In the genomic region with DNA sequence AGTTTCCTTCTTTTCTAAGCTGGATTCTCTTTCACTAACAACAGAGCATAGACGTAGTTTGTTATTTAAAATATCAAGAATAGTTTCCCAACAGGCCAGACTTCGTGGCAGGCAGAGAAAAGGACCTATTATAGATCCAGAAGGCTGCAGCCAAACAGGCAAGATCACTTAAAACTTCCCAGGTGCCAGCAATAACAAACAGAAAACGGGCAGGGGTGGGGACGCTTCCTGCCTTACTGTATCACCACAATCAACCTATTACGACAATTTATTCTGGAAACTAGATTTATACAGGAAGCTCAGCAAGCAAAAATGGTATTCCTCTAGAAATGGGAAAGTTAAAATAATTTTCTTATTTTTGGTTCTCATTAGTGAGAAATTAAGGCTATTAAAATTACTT, we compare ENCODE assay signal across 14 cellular contexts. TPM values are rescaled to one million over a fixed set of nuclear protein-coding genes. Genes with fewer than 3 reads are reported as not detected.
A peak's percentile ranks its signal among the peaks of the same experiment; 100 is the strongest.
DNase-seq lines count a peak whose midpoint lies in the region; ATAC-seq, FAIRE-seq and TF ChIP-seq lines count a peak whose summit lies in the region.
"Had no signal": no experiment of that assay in that cellular context is flagged by ENCODE, and none has a peak within 500 bp of the region (broad histone marks: within the 10 kb centered on the region; RNA-seq: fewer than 3 reads in every experiment).

No MANE protein-coding gene starts in this region.

- peaks cover 54% of the 10 kb centered on the region for H3K4me1 Mint-ChIP-seq in chondrocyte (ENCODE audit: low read depth)

- H3K9me3 Mint-ChIP-seq in chondrocyte (ENCODE audit: low read depth), result no peaks in the 10 kb centered on the region
- H3K9me3 Mint-ChIP-seq: dendritic cell treated with granulocyte-macrophage colony-stimulating factor and Interleukin-4, amounts not matched to agents 40 ng/mL and 50 ng/mL, for 4 days had no signal

- no peak overlapping the region for H3K4me2 ChIP-seq in HepG2 (ENCODE audit: low read depth, low read length)

- 12% methylated on average over 4 of the region's 5 CpGs for WGBS in right lobe of liver (ENCODE audit: insufficient coverage, low coverage, low lambda C conversion rate, missing lambda C conversion rate)
- WGBS in HepG2 (ENCODE audit: low lambda C conversion rate), result 68% methylated on average over 5 of the region's 5 CpGs

- H3K9ac ChIP-seq in HepG2 (ENCODE audit: insufficient read depth, low read depth, low read length), result no peak overlapping the region

- H3K4me3 ChIP-seq in right lobe of liver (peak overlapping the region in 2 of 3 donors; percentile 24 to 27), HepG2 (replicated peaks in 1 of 3; ENCODE audit: insufficient read depth in 1 of 3, low read depth in 2 of 3, low read length in 3 of 3) (no peak overlapping the region)

- BruUV-seq in HepG2 (replicated peaks; lab: Mats Ljungman, UMichigan), result no TSS peak

- no peak for TF ChIP-seq CTCF in right lobe of liver (IDR thresholded peaks at IDR 0.05)
- no peak for TF ChIP-seq CTCF in HepG2 (CRISPR knock-in tag; IDR thresholded peaks at IDR 0.05)
- no peak for TF ChIP-seq CTCF in chondrocyte (IDR thresholded peaks at IDR 0.05)

- H2AFZ ChIP-seq in HepG2 (ENCODE audit: low read length), result no peak overlapping the region

- no peak for TF ChIP-seq POLR2A in right lobe of liver (IDR thresholded peaks at IDR 0.05)
- TF ChIP-seq POLR2A in HepG2 (IDR thresholded peaks at IDR 0.05; ENCODE audit: insufficient read depth in 1 of 2, low read depth in 2 of 2, low read length in 2 of 2), result no peak

- H3K4me1 ChIP-seq in right lobe of liver (peaks cover 0 to 10% (median 3%) of the 10 kb centered on the region in 4 donors), HepG2 (ENCODE audit: insufficient read depth, low read length) (peaks cover 8% of the 10 kb centered on the region; the same call in 1 of the 2 replicates)

- H3K27me3 Mint-ChIP-seq in chondrocyte (ENCODE audit: low read depth), result no peaks in the 10 kb centered on the region
- H3K27me3 Mint-ChIP-seq: dendritic cell treated with granulocyte-macrophage colony-stimulating factor and Interleukin-4, amounts not matched to agents 40 ng/mL and 50 ng/mL, for 4 days had no signal

- in situ Hi-C loops in HepG2 (cut with HindIII; ENCODE audit: extremely low pct_ligation_motif_present, low pct_unique_long_range_greater_than_20kb), result no loop called here

- peak overlapping the region; percentile 89 for H3K27ac Mint-ChIP-seq in chondrocyte (ENCODE audit: unreplicated experiment)
- H3K27ac Mint-ChIP-seq: dendritic cell treated with granulocyte-macrophage colony-stimulating factor and Interleukin-4, amounts not matched to agents 40 ng/mL and 50 ng/mL, for 4 days had no signal

- TF ChIP-seq RAD21 in HepG2 (CRISPR knock-in tag; IDR thresholded peaks at IDR 0.05), result no peak

- H3K9me3 ChIP-seq in right lobe of liver (no peaks in the 10 kb centered on the region), HepG2 (ENCODE audit: low read length) (no peaks in the 10 kb centered on the region)

- H3K4me3 Mint-ChIP-seq in chondrocyte (ENCODE audit: unreplicated experiment), result peak overlapping the region; percentile 46
- H3K4me3 Mint-ChIP-seq: dendritic cell treated with granulocyte-macrophage colony-stimulating factor and Interleukin-4, amounts not matched to agents 40 ng/mL and 50 ng/mL, for 4 days had no signal

- H4K20me1 ChIP-seq in HepG2 (ENCODE audit: insufficient read depth, low read length), result no peaks in the 10 kb centered on the region

- FAIRE-seq in HepG2 (lab: Jason Lieb, UNC), result no peak

- no peak overlapping the region for H3K27ac ChIP-seq in right lobe of liver
- H3K27ac ChIP-seq in HepG2 (ENCODE audit: extremely low read length, insufficient read depth, low read length), result no peak overlapping the region

- H3K36me3 Mint-ChIP-seq in chondrocyte (ENCODE audit: low read depth), result peaks cover 3% of the 10 kb centered on the region

- CTCF ChIA-PET in HepG2 (lab: Yijun Ruan, JAX; ENCODE audit: low intra/inter-chr PET ratio, low total read pairs), result no interaction called here

- peak; percentile 39 to 66 (median 52) for ATAC-seq in right lobe of liver
- ATAC-seq in HepG2, result no peak
- no peak for ATAC-seq in HG02610 (IDR thresholded peaks at IDR 0.05; ENCODE audit: unreplicated experiment)
- no peak for ATAC-seq in HG02763 (IDR thresholded peaks at IDR 0.05; ENCODE audit: unreplicated experiment)

- DNase-seq in right lobe of liver (no peak), HepG2 (ENCODE audit: low spot score) (no peak), chondrocyte (ENCODE audit: low spot score) (no peak), lung microvascular endothelial cell (ENCODE audit: low read depth in 2 of 2) (peak; percentile 33 to 48), EL (no peak), ureter (ENCODE audit: low spot score) (no peak)
- DNase-seq: activated naive CD4-positive, alpha-beta T cell; GOT3; NCI-H446; SIG-M5; stimulated activated CD8-positive, alpha-beta memory T cell treated with anti-CD3 and anti-CD28 coated beads, Interleukin-4, amount 100 ng/mL, for 48 hours had no signal

- no peaks in the 10 kb centered on the region for H3K79me2 ChIP-seq in HepG2 (ENCODE audit: insufficient read depth, low read length)

- POLR2A ChIA-PET in HepG2 (lab: Yijun Ruan, JAX), result no interaction called here

- intact Hi-C loops in right lobe of liver (cut with DNase I), result no loop called here
- intact Hi-C loops in HepG2 (cut with micrococcal nuclease; ENCODE audit: unreplicated experiment), result no loop called here

- H3K27me3 ChIP-seq in right lobe of liver, result no peaks in the 10 kb centered on the region
- no peaks in the 10 kb centered on the region for H3K27me3 ChIP-seq in HepG2 (ENCODE audit: control insufficient read depth in 1 of 2, insufficient read depth in 2 of 2, low read length in 2 of 2)

- TF ChIP-seq EP300 in HepG2 (IDR thresholded peaks at IDR 0.05; ENCODE audit: low read depth in 2 of 2, low read length in 2 of 2) (no peak), HepG2 (CRISPR knock-in tag; IDR thresholded peaks at IDR 0.05; ENCODE audit: borderline replicate concordance) (no peak)

- H3K36me3 ChIP-seq in right lobe of liver, result no peaks in the 10 kb centered on the region
- H3K36me3 ChIP-seq in HepG2 (replicated peaks in 1 of 2; ENCODE audit: control insufficient read depth in 1 of 2, insufficient read depth in 2 of 2, low read length in 2 of 2), result no peaks in the 10 kb centered on the region

RNA-seq across cellular contexts. Expression of a gene that starts 22.1 kb away (rescaled TPM):
- total RNA-seq in right lobe of liver (10 to 100 TPM in 1 of 6 experiments, 1 to 10 TPM in 5; 8.4 to 10.4 (median 8.5) TPM), HepG2 (2016; rRNA removed; fragmentation: Illumina TruSeq; extraction: Trizol) (25.4 and 28.9 TPM in 2 replicates), chondrocyte (19.6 to 25.9 TPM (median 21.3 TPM) in 3 replicates), lung microvascular endothelial cell (9.8 and 11.9 TPM in 2 replicates), ureter (17.3 TPM)
- total RNA-seq in HepG2 (2016; cell fraction: cytosol; rRNA removed; fragmentation: Illumina TruSeq; extraction: Trizol; ENCODE audit: low read depth), result 30.6 and 35.1 TPM in 2 replicates
- total RNA-seq in HepG2 (2016; cell fraction: insoluble cytoplasmic fraction; rRNA removed; fragmentation: Illumina TruSeq; extraction: Trizol), result 24.2 and 28.6 TPM in 2 replicates
- 43.1 and 46.1 TPM in 2 replicates for total RNA-seq in HepG2 (2016; cell fraction: membrane; rRNA removed; fragmentation: Illumina TruSeq; extraction: Trizol)
- total RNA-seq in HepG2 (2016; cell fraction: nucleus; rRNA removed; fragmentation: Illumina TruSeq; extraction: Trizol), result 11.4 and 15.6 TPM in 2 replicates
- 6.8 and 10.2 TPM in 2 replicates for polyA plus RNA-seq in HepG2 (2011; rRNA removed)
- 4.2 and 5.7 TPM in 2 replicates for polyA plus RNA-seq in HepG2 (2011; cell fraction: cytosol; rRNA removed)
- 2.7 and 2.9 TPM in 2 replicates for polyA plus RNA-seq in HepG2 (2011; cell fraction: nucleus; rRNA removed)
- polyA plus RNA-seq in HepG2 (2012), result 10.8 and 11.6 TPM in 2 replicates
- 53.3 and 61.6 TPM in 2 replicates for polyA plus RNA-seq in HepG2 (2016; cell fraction: cytosol; fragmentation: Illumina TruSeq; extraction: Trizol; ENCODE audit: low read depth)
- polyA plus RNA-seq in HepG2 (2016; cell fraction: insoluble cytoplasmic fraction; fragmentation: Illumina TruSeq; extraction: Trizol; ENCODE audit: low read depth), result 34.9 and 38.2 TPM in 2 replicates
- polyA plus RNA-seq in HepG2 (2016; cell fraction: membrane; fragmentation: Illumina TruSeq; extraction: Trizol; ENCODE audit: low read depth), result 47.9 and 57.2 TPM in 2 replicates
- polyA plus RNA-seq in HepG2 (2016; cell fraction: nucleus; fragmentation: Illumina TruSeq; extraction: Trizol; ENCODE audit: insufficient read depth, low read depth), result 22.5 and 24.5 TPM in 2 replicates
- 1.4 and 3.0 TPM in 2 replicates for polyA minus RNA-seq in HepG2 (2011; rRNA and poly(A)+ RNA removed; ENCODE audit: low replicate concordance)
- 3.8 and 5.0 TPM in 2 replicates for polyA minus RNA-seq in HepG2 (2011; cell fraction: cytosol; rRNA and poly(A)+ RNA removed)
- 7.5 and 12.9 TPM in 2 replicates for polyA minus RNA-seq in HepG2 (2011; cell fraction: nucleus; rRNA and poly(A)+ RNA removed)

RNA-seq across cellular contexts. Expression of a gene that starts 22.2 kb away (rescaled TPM):
- total RNA-seq in right lobe of liver, result 10 to 100 TPM; 14.3 to 30.8 (median 16.0) TPM
- total RNA-seq in HepG2 (2016; rRNA removed; fragmentation: Illumina TruSeq; extraction: Trizol), result 18.0 and 22.7 TPM in 2 replicates
- total RNA-seq in HepG2 (2016; cell fraction: cytosol; rRNA removed; fragmentation: Illumina TruSeq; extraction: Trizol; ENCODE audit: low read depth), result 3.8 and 6.1 TPM in 2 replicates
- 17.6 and 29.0 TPM in 2 replicates for total RNA-seq in HepG2 (2016; cell fraction: insoluble cytoplasmic fraction; rRNA removed; fragmentation: Illumina TruSeq; extraction: Trizol)
- 7.8 and 10.7 TPM in 2 replicates for total RNA-seq in HepG2 (2016; cell fraction: membrane; rRNA removed; fragmentation: Illumina TruSeq; extraction: Trizol)
- total RNA-seq in HepG2 (2016; cell fraction: nucleus; rRNA removed; fragmentation: Illumina TruSeq; extraction: Trizol), result 19.8 and 22.3 TPM in 2 replicates
- 17.3 and 23.2 TPM in 2 replicates for polyA plus RNA-seq in HepG2 (2011; rRNA removed)
- 11.2 and 15.3 TPM in 2 replicates for polyA plus RNA-seq in HepG2 (2011; cell fraction: cytosol; rRNA removed)
- 17.7 and 20.7 TPM in 2 replicates for polyA plus RNA-seq in HepG2 (2011; cell fraction: nucleus; rRNA removed)
- 12.2 and 12.9 TPM in 2 replicates for polyA plus RNA-seq in HepG2 (2012)
- polyA plus RNA-seq in HepG2 (2016; cell fraction: cytosol; fragmentation: Illumina TruSeq; extraction: Trizol; ENCODE audit: low read depth), result 0.76 and 0.78 TPM in 2 replicates
- polyA plus RNA-seq in HepG2 (2016; cell fraction: insoluble cytoplasmic fraction; fragmentation: Illumina TruSeq; extraction: Trizol; ENCODE audit: low read depth), result 15.3 and 17.2 TPM in 2 replicates
- 3.5 and 3.6 TPM in 2 replicates for polyA plus RNA-seq in HepG2 (2016; cell fraction: membrane; fragmentation: Illumina TruSeq; extraction: Trizol; ENCODE audit: low read depth)
- polyA plus RNA-seq in HepG2 (2016; cell fraction: nucleus; fragmentation: Illumina TruSeq; extraction: Trizol; ENCODE audit: insufficient read depth, low read depth), result 25.2 and 28.1 TPM in 2 replicates
- polyA minus RNA-seq in HepG2 (2011; rRNA and poly(A)+ RNA removed; ENCODE audit: low replicate concordance), result 17.0 and 20.3 TPM in 2 replicates
- 15.1 and 17.7 TPM in 2 replicates for polyA minus RNA-seq in HepG2 (2011; cell fraction: cytosol; rRNA and poly(A)+ RNA removed)
- polyA minus RNA-seq in HepG2 (2011; cell fraction: nucleus; rRNA and poly(A)+ RNA removed), result 33.0 and 47.9 TPM in 2 replicates
- 26.3 to 34.9 TPM (median 30.2 TPM) in 3 replicates for total RNA-seq in chondrocyte
- 21.6 and 22.6 TPM in 2 replicates for total RNA-seq in lung microvascular endothelial cell
- 49.4 TPM for total RNA-seq in ureter

Comparison
In these comparisons a context has a peak if more than half of its experiments do, and no peak if none do; other contexts are left out.
1. ATAC-seq: peak in right lobe of liver (4 of 4); none in HepG2 (single experiment), HG02610 (single experiment) and HG02763 (single experiment).
2. H3K4me3 ChIP-seq: peak in right lobe of liver (2 of 3); none in HepG2 (0 of 3).
3. DNase-seq: peak in lung microvascular endothelial cell (2 of 2); none in right lobe of liver (0 of 3), HepG2 (single experiment), chondrocyte (single experiment), EL (single experiment) and ureter (single experiment).